ENCODE assay signal across 1 cellular context in genomic region chr3:129413687-129414506, GRCh38.
TF ChIP-seq lines count a peak whose summit lies in the region.

No MANE protein-coding gene starts in this region.

TF ChIP-seq in GM12878, 131 proteins besides CTCF, POLR2A, EP300 and RAD21 (continued from another document and continues in another):
- TF ChIP-seq NBN (IDR thresholded peaks at IDR 0.05) (peak; percentile 83), ZNF622 (IDR thresholded peaks at IDR 0.05) (no peak), ETV6 (conservative IDR thresholded peaks at IDR 0.05 in 1 of 2, IDR thresholded peaks at IDR 0.05 in 1 of 2; ENCODE audit: borderline replicate concordance in 1 of 2, low read depth in 1 of 2) (no peak), PML (IDR thresholded peaks at IDR 0.05; ENCODE audit: low read length) (0 out of 2 replicates have a peak, but pooled peaks have one; percentile 30), SMAD5 (IDR thresholded peaks at IDR 0.05; ENCODE audit: low read depth) (no peak), SMC3 (IDR thresholded peaks at IDR 0.05; ENCODE audit: borderline replicate concordance, low read length) (no peak), BCL3 (IDR thresholded peaks at IDR 0.05; ENCODE audit: borderline replicate concordance, insufficient read depth, low read depth, low read length, poor library complexity, severe bottlenecking) (no peak), HDGF (IDR thresholded peaks at IDR 0.05) (no peak), CBFB (IDR thresholded peaks at IDR 0.05; ENCODE audit: low read depth) (0 out of 2 replicates have a peak, but pooled peaks have one; percentile 39), ZNF384 (IDR thresholded peaks at IDR 0.05; ENCODE audit: borderline replicate concordance, low read depth, low read length) (no peak), CBX3 (IDR thresholded peaks at IDR 0.05; ENCODE audit: borderline replicate concordance, low read depth) (no peak), IKZF1 (conservative IDR thresholded peaks at IDR 0.05) (peak; percentile 74), E4F1 (IDR thresholded peaks at IDR 0.05; ENCODE audit: borderline replicate concordance, partially characterized antibody) (no peak), SUPT20H (IDR thresholded peaks at IDR 0.05; ENCODE audit: borderline replicate concordance, control insufficient read depth, low read depth, low read length) (no peak), SIX5 (IDR thresholded peaks at IDR 0.05; ENCODE audit: low read depth, low read length, severe bottlenecking) (no peak), BHLHE40 (IDR thresholded peaks at IDR 0.05; ENCODE audit: borderline replicate concordance in 1 of 2, low read depth in 2 of 2, low read length in 1 of 2) (peak in 1 of 2 experiments; percentile 43; a peak in 1 of 4 replicates), TBL1XR1 (IDR thresholded peaks at IDR 0.05; ENCODE audit: low read depth, low read length) (no peak), RUNX3 (IDR thresholded peaks at IDR 0.05; ENCODE audit: low read length) (peak; percentile 90), E2F8 (IDR thresholded peaks at IDR 0.05; ENCODE audit: low read depth, partially characterized antibody) (no peak), EGR1 (IDR thresholded peaks at IDR 0.05; ENCODE audit: borderline replicate concordance in 1 of 2, low read depth in 2 of 2, low read length in 2 of 2) (no peak), BACH1 (IDR thresholded peaks at IDR 0.05; ENCODE audit: borderline replicate concordance) (no peak), PAX5 (IDR thresholded peaks at IDR 0.05; ENCODE audit: borderline replicate concordance, low read depth, low read length) (peak; percentile 74; the same call in 1 of the 2 replicates), SREBF2 (IDR thresholded peaks at IDR 0.05; ENCODE audit: low read length) (no peak), IRF3 (IDR thresholded peaks at IDR 0.05) (no peak), RBBP5 (conservative IDR thresholded peaks at IDR 0.05) (no peak), MYB (IDR thresholded peaks at IDR 0.05; ENCODE audit: borderline replicate concordance, low read depth, low read length) (no peak), CUX1 (IDR thresholded peaks at IDR 0.05; ENCODE audit: insufficient replicate concordance, low read depth, low read length) (peak; percentile 24), CEBPB (IDR thresholded peaks at IDR 0.05; ENCODE audit: borderline replicate concordance in 1 of 2, low read depth in 2 of 2, low read length in 2 of 2) (no peak), SMAD1 (IDR thresholded peaks at IDR 0.05; ENCODE audit: low read depth, partially characterized antibody) (no peak), TCF7 (IDR thresholded peaks at IDR 0.05; ENCODE audit: borderline replicate concordance) (no peak), CHD4 (IDR thresholded peaks at IDR 0.05) (no peak), GABPA (IDR thresholded peaks at IDR 0.05; ENCODE audit: low read depth) (no peak), RB1 (IDR thresholded peaks at IDR 0.05; ENCODE audit: borderline replicate concordance) (no peak), BCLAF1 (IDR thresholded peaks at IDR 0.05) (no peak), BMI1 (IDR thresholded peaks at IDR 0.05; ENCODE audit: borderline replicate concordance) (0 out of 2 replicates have a peak, but pooled peaks have one; percentile 44), DPF2 (IDR thresholded peaks at IDR 0.05) (peak; percentile 79), SREBF1 (IDR thresholded peaks at IDR 0.05; ENCODE audit: low read length) (no peak), GATAD2B (conservative IDR thresholded peaks at IDR 0.05; ENCODE audit: low read depth) (no peak), JUNB (IDR thresholded peaks at IDR 0.05) (peak; percentile 68), EZH2 (IDR thresholded peaks at IDR 0.05; ENCODE audit: borderline replicate concordance, control insufficient read depth, low read depth, low read length) (no peak)
- TF ChIP-seq, protein P1, sequence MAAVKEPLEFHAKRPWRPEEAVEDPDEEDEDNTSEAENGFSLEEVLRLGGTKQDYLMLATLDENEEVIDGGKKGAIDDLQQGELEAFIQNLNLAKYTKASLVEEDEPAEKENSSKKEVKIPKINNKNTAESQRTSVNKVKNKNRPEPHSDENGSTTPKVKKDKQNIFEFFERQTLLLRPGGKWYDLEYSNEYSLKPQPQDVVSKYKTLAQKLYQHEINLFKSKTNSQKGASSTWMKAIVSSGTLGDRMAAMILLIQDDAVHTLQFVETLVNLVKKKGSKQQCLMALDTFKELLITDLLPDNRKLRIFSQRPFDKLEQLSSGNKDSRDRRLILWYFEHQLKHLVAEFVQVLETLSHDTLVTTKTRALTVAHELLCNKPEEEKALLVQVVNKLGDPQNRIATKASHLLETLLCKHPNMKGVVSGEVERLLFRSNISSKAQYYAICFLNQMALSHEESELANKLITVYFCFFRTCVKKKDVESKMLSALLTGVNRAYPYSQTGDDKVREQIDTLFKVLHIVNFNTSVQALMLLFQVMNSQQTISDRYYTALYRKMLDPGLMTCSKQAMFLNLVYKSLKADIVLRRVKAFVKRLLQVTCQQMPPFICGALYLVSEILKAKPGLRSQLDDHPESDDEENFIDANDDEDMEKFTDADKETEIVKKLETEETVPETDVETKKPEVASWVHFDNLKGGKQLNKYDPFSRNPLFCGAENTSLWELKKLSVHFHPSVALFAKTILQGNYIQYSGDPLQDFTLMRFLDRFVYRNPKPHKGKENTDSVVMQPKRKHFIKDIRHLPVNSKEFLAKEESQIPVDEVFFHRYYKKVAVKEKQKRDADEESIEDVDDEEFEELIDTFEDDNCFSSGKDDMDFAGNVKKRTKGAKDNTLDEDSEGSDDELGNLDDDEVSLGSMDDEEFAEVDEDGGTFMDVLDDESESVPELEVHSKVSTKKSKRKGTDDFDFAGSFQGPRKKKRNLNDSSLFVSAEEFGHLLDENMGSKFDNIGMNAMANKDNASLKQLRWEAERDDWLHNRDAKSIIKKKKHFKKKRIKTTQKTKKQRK (IDR thresholded peaks at IDR 0.05; ENCODE audit: low read depth, low read length): no peak
- TF ChIP-seq, protein P2, sequence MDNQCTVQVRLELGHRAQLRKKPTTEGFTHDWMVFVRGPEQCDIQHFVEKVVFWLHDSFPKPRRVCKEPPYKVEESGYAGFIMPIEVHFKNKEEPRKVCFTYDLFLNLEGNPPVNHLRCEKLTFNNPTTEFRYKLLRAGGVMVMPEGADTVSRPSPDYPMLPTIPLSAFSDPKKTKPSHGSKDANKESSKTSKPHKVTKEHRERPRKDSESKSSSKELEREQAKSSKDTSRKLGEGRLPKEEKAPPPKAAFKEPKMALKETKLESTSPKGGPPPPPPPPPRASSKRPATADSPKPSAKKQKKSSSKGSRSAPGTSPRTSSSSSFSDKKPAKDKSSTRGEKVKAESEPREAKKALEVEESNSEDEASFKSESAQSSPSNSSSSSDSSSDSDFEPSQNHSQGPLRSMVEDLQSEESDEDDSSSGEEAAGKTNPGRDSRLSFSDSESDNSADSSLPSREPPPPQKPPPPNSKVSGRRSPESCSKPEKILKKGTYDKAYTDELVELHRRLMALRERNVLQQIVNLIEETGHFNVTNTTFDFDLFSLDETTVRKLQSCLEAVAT (IDR thresholded peaks at IDR 0.05): no peak
